22 cellular contexts compared by ENCODE assay signal in genomic region chr7:151179287-151179860, GRCh38. TPM values are rescaled to one million over a fixed set of nuclear protein-coding genes. Genes with fewer than 3 reads are reported as not detected.
A peak's percentile ranks its signal among the peaks of the same experiment; 100 is the strongest.
DNase-seq lines count a peak whose midpoint lies in the region; ATAC-seq, FAIRE-seq and TF ChIP-seq lines count a peak whose summit lies in the region.
"Had no signal": no experiment of that assay in that cellular context is flagged by ENCODE, and none has a peak within 500 bp of the region (broad histone marks: within the 10 kb centered on the region; RNA-seq: fewer than 3 reads in every experiment).

No MANE protein-coding gene starts in this region.

- H4K20me1 ChIP-seq in Karpas-422 (ENCODE audit: insufficient read depth, low read depth, low read length), result no peaks in the 10 kb centered on the region

- no peak overlapping the region for H3K4me3 ChIP-seq in bronchial epithelial cell (ENCODE audit: low read depth, low read length)
- H3K4me3 ChIP-seq in Karpas-422 (ENCODE audit: low read length), result no peak overlapping the region
- H3K4me3 ChIP-seq: GM12878 had no signal

- H3K36me3 ChIP-seq in bronchial epithelial cell (ENCODE audit: control insufficient read depth, insufficient read depth, low read length) (no peaks in the 10 kb centered on the region), Karpas-422 (ENCODE audit: insufficient read depth, low read length) (no peaks in the 10 kb centered on the region)

- H3K27me3 ChIP-seq in bronchial epithelial cell (ENCODE audit: control insufficient read depth, insufficient read depth, low read length), result peaks cover 6% of the 10 kb centered on the region
- H3K27me3 ChIP-seq in Karpas-422 (ENCODE audit: low read length), result no peaks in the 10 kb centered on the region

- no peaks in the 10 kb centered on the region for H3K36me3 Mint-ChIP-seq in type B pancreatic cell
- H3K36me3 Mint-ChIP-seq: CD4-positive, alpha-beta memory T cell had no signal

- no peak overlapping the region for H3K4me2 ChIP-seq in Karpas-422 (ENCODE audit: low read depth, low read length, poor library complexity, severe bottlenecking)

- no peak for ATAC-seq in GM21786 (IDR thresholded peaks at IDR 0.05; ENCODE audit: unreplicated experiment)
- ATAC-seq: GM12878 had no signal

- H3K9me3 Mint-ChIP-seq in type B pancreatic cell, result no peaks in the 10 kb centered on the region
- H3K9me3 Mint-ChIP-seq: CD4-positive, alpha-beta memory T cell; HFFc6 had no signal

- H3K27ac ChIP-seq in Karpas-422 (ENCODE audit: low read length), result no peak overlapping the region

- peaks cover 44% of the 10 kb centered on the region for H3K27me3 Mint-ChIP-seq in type B pancreatic cell

- TF ChIP-seq CTCF in bronchial epithelial cell (IDR thresholded peaks at IDR 0.05; ENCODE audit: insufficient read depth, low read length, severe bottlenecking) (no peak), type B pancreatic cell (conservative IDR thresholded peaks at IDR 0.05) (no peak)

- no peak overlapping the region for H3K4me3 Mint-ChIP-seq in type B pancreatic cell
- H3K4me3 Mint-ChIP-seq: CD4-positive, alpha-beta memory T cell; HFFc6 had no signal

- no peak overlapping the region for H3K27ac Mint-ChIP-seq in type B pancreatic cell
- H3K27ac Mint-ChIP-seq: HFFc6 had no signal

- peak; percentile 37 for DNase-seq in activated effector memory CD4-positive, alpha-beta T cell treated with anti-CD3 and anti-CD28 coated beads, Interleukin-2, amount 50 U/mL, for 16 hours
- no peak for DNase-seq in activated effector memory CD4-positive, alpha-beta T cell treated with Interleukin-2 at 50 U/mL for 16 hours
- DNase-seq in bronchial epithelial cell (ENCODE audit: low read depth) (peak; percentile 42), iPS-NIHi11 (ENCODE audit: low spot score) (peak; percentile 3), type B pancreatic cell (ENCODE audit: extremely low spot score, unreplicated experiment) (peak; percentile 48), Karpas-422 (no peak), HuH-7.5 (ENCODE audit: low spot score) (no peak)
- DNase-seq: Calu3; CD4-positive, alpha-beta memory T cell; HFFc6; KG1; NCI-H1417 treated with DMSO at 0.1 percent for 48 hours; NCI-H2029; NCI-H446; NCI-H526 treated with DMSO at 0.1 percent for 48 hours; SHP77 had no signal

- no peaks in the 10 kb centered on the region for H3K9me3 ChIP-seq in Karpas-422 (ENCODE audit: low read length)

- H3K9me2 ChIP-seq in Karpas-422 (replicated peaks; ENCODE audit: insufficient read depth, low read length), result no peaks in the 10 kb centered on the region

- FAIRE-seq in bronchial epithelial cell (lab: Jason Lieb, UNC), result peak; percentile 90
- FAIRE-seq: A204.1, GM12878, H54, RCC 7860 had no signal

- no peak overlapping the region for H3K9ac ChIP-seq in Karpas-422 (ENCODE audit: low read length)

- no peaks in the 10 kb centered on the region for H3K79me2 ChIP-seq in Karpas-422 (ENCODE audit: low read length)

- no peaks in the 10 kb centered on the region for H3K4me1 Mint-ChIP-seq in type B pancreatic cell (ENCODE audit: unreplicated experiment)

- H2AFZ ChIP-seq in Karpas-422 (ENCODE audit: low read length), result no peak overlapping the region

- H3K4me1 ChIP-seq in Karpas-422 (ENCODE audit: low read length), result no peaks in the 10 kb centered on the region

RNA-seq across cellular contexts. Expression of gene ASB10, which starts 7.7 kb away (rescaled TPM):
- total RNA-seq in bronchial epithelial cell, result not detected in 2 replicates
- total RNA-seq in type B pancreatic cell (ENCODE audit: low replicate concordance), result not detected in 2 replicates
- not detected in 2 replicates for total RNA-seq in Karpas-422 (2014; rRNA removed; shearing (Covaris generic); ENCODE audit: low replicate concordance)
- total RNA-seq: Calu3; CD4-positive, alpha-beta memory T cell; GM12878; HFFc6; M059J had no signal

RNA-seq across cellular contexts. Expression of gene GBX1, which starts 11.9 kb away (rescaled TPM):
- total RNA-seq in bronchial epithelial cell (not detected in 2 replicates), type B pancreatic cell (ENCODE audit: low replicate concordance) (0.26 and 0.41 TPM in 2 replicates)
- not detected in 2 replicates for total RNA-seq in Karpas-422 (2014; rRNA removed; shearing (Covaris generic); ENCODE audit: low replicate concordance)
- total RNA-seq: Calu3; CD4-positive, alpha-beta memory T cell; GM12878; HFFc6; M059J had no signal

RNA-seq across cellular contexts. Expression of gene H2BK1, which starts 30.9 kb away (rescaled TPM):
- total RNA-seq in bronchial epithelial cell (not detected in 2 replicates), type B pancreatic cell (ENCODE audit: low replicate concordance) (not detected in 2 replicates)
- total RNA-seq in Karpas-422 (2014; rRNA removed; shearing (Covaris generic); ENCODE audit: low replicate concordance), result not detected in 2 replicates
- total RNA-seq: Calu3, HFFc6, M059J had no signal

RNA-seq across cellular contexts. Expression of gene ABCF2, which starts 47.6 kb away (rescaled TPM):
- total RNA-seq in bronchial epithelial cell (60.9 and 85.8 TPM in 2 replicates), type B pancreatic cell (ENCODE audit: low replicate concordance) (35.9 and 46.5 TPM in 2 replicates)
- total RNA-seq in Karpas-422 (2014; rRNA removed; shearing (Covaris generic); ENCODE audit: low replicate concordance), result 31.2 and 48.6 TPM in 2 replicates

RNA-seq across cellular contexts. Expression of gene CHPF2, which starts 52.9 kb away (rescaled TPM):
- total RNA-seq in bronchial epithelial cell, result 23.4 and 25.0 TPM in 2 replicates
- total RNA-seq in type B pancreatic cell (ENCODE audit: low replicate concordance), result 44.4 and 54.7 TPM in 2 replicates
- 24.7 and 33.2 TPM in 2 replicates for total RNA-seq in Karpas-422 (2014; rRNA removed; shearing (Covaris generic); ENCODE audit: low replicate concordance)

Comparison
In these comparisons a context has a peak if more than half of its experiments do, and no peak if none do; other contexts are left out.
1. DNase-seq: peak in activated effector memory CD4-positive, alpha-beta T cell treated with anti-CD3 and anti-CD28 coated beads, Interleukin-2, amount 50 U/mL, for 16 hours (single experiment), bronchial epithelial cell (single experiment), iPS-NIHi11 (single experiment) and type B pancreatic cell (single experiment); none in activated effector memory CD4-positive, alpha-beta T cell treated with Interleukin-2 at 50 U/mL for 16 hours (single experiment), Karpas-422 (single experiment) and HuH-7.5 (single experiment).